ENCODE assay signal across 1 cellular context in the genomic region with DNA sequence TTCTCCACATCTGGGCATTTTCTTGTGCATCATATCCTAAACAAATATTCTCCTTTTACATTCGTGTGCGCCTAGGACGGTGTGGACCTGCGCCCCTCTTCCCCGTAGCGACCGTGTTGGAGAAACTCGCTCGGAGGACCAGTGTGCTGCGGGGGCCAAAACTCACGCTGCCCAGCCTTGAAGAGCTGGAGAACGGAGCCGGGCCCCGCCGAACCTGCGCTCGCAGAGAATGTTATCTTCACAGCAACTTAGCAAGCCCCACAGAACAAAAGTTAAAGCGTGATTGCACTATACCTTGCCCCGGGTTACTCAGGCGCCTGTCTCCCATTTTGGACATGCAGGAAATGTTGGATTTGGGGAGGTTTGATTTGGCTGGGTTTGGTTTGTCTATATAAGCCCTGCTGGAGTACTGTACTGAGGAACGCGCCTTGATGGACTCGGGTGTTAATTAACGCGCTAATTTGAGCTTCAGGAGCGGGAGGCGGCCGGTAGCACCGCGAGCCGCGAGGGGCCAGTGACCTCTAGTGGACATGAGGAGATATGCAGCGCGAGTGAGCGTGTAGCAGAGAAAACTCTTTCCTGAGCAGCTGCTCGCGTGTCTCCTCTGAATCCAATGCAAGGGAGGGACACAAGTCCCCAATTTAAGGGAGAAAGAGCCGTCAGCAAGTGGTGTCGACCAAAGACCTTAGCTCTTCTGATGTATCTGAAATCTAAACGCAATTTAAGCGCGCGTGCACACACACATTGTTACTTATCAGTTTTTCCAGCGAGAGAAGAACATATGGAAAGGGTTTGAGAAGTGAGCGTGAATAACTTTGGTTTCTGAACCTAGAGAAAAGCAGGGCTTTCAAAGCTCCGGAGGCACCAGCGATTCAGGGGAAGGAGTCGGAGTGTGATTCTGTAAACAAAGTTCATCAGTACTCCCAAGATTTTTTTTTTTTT.
A peak's percentile ranks its signal among the peaks of the same experiment; 100 is the strongest.
TF ChIP-seq lines count a peak whose summit lies in the region.

No MANE protein-coding gene starts in this region.

TF ChIP-seq in K562, 482 proteins besides CTCF, POLR2A, EP300 and RAD21 (continued from another document):
- TF ChIP-seq, protein P1, sequence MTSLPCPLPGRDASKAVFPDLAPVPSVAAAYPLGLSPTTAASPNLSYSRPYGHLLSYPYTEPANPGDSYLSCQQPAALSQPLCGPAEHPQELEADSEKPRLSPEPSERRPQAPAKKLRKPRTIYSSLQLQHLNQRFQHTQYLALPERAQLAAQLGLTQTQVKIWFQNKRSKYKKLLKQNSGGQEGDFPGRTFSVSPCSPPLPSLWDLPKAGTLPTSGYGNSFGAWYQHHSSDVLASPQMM (CRISPR knock-in tag; IDR thresholded peaks at IDR 0.05): no peak
- no peak for TF ChIP-seq ZNF586 (CRISPR knock-in tag; conservative IDR thresholded peaks at IDR 0.05)
- TF ChIP-seq RB1 (IDR thresholded peaks at IDR 0.05; ENCODE audit: low read depth): peak; percentile 73
- TF ChIP-seq SMC3 (conservative IDR thresholded peaks at IDR 0.05; ENCODE audit: insufficient read depth, low read depth, low read length): peak; percentile 89
- peak; percentile 38; the same call in 1 of the 2 replicates for TF ChIP-seq MYC (IDR thresholded peaks at IDR 0.05; ENCODE audit: low read depth, low read length)
- TF ChIP-seq MYC (CRISPR knock-in tag; IDR thresholded peaks at IDR 0.05; ENCODE audit: borderline replicate concordance, low read depth): no peak
- TF ChIP-seq RFX7 (CRISPR knock-in tag; IDR thresholded peaks at IDR 0.05): no peak
- no peak for TF ChIP-seq RAD51 (IDR thresholded peaks at IDR 0.05; ENCODE audit: borderline replicate concordance, low read depth)
- TF ChIP-seq, protein P2, sequence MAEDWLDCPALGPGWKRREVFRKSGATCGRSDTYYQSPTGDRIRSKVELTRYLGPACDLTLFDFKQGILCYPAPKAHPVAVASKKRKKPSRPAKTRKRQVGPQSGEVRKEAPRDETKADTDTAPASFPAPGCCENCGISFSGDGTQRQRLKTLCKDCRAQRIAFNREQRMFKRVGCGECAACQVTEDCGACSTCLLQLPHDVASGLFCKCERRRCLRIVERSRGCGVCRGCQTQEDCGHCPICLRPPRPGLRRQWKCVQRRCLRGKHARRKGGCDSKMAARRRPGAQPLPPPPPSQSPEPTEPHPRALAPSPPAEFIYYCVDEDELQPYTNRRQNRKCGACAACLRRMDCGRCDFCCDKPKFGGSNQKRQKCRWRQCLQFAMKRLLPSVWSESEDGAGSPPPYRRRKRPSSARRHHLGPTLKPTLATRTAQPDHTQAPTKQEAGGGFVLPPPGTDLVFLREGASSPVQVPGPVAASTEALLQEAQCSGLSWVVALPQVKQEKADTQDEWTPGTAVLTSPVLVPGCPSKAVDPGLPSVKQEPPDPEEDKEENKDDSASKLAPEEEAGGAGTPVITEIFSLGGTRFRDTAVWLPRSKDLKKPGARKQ (CRISPR knock-in tag; IDR thresholded peaks at IDR 0.05): peak; percentile 6; the same call in 1 of the 2 replicates
- TF ChIP-seq, protein P3, sequence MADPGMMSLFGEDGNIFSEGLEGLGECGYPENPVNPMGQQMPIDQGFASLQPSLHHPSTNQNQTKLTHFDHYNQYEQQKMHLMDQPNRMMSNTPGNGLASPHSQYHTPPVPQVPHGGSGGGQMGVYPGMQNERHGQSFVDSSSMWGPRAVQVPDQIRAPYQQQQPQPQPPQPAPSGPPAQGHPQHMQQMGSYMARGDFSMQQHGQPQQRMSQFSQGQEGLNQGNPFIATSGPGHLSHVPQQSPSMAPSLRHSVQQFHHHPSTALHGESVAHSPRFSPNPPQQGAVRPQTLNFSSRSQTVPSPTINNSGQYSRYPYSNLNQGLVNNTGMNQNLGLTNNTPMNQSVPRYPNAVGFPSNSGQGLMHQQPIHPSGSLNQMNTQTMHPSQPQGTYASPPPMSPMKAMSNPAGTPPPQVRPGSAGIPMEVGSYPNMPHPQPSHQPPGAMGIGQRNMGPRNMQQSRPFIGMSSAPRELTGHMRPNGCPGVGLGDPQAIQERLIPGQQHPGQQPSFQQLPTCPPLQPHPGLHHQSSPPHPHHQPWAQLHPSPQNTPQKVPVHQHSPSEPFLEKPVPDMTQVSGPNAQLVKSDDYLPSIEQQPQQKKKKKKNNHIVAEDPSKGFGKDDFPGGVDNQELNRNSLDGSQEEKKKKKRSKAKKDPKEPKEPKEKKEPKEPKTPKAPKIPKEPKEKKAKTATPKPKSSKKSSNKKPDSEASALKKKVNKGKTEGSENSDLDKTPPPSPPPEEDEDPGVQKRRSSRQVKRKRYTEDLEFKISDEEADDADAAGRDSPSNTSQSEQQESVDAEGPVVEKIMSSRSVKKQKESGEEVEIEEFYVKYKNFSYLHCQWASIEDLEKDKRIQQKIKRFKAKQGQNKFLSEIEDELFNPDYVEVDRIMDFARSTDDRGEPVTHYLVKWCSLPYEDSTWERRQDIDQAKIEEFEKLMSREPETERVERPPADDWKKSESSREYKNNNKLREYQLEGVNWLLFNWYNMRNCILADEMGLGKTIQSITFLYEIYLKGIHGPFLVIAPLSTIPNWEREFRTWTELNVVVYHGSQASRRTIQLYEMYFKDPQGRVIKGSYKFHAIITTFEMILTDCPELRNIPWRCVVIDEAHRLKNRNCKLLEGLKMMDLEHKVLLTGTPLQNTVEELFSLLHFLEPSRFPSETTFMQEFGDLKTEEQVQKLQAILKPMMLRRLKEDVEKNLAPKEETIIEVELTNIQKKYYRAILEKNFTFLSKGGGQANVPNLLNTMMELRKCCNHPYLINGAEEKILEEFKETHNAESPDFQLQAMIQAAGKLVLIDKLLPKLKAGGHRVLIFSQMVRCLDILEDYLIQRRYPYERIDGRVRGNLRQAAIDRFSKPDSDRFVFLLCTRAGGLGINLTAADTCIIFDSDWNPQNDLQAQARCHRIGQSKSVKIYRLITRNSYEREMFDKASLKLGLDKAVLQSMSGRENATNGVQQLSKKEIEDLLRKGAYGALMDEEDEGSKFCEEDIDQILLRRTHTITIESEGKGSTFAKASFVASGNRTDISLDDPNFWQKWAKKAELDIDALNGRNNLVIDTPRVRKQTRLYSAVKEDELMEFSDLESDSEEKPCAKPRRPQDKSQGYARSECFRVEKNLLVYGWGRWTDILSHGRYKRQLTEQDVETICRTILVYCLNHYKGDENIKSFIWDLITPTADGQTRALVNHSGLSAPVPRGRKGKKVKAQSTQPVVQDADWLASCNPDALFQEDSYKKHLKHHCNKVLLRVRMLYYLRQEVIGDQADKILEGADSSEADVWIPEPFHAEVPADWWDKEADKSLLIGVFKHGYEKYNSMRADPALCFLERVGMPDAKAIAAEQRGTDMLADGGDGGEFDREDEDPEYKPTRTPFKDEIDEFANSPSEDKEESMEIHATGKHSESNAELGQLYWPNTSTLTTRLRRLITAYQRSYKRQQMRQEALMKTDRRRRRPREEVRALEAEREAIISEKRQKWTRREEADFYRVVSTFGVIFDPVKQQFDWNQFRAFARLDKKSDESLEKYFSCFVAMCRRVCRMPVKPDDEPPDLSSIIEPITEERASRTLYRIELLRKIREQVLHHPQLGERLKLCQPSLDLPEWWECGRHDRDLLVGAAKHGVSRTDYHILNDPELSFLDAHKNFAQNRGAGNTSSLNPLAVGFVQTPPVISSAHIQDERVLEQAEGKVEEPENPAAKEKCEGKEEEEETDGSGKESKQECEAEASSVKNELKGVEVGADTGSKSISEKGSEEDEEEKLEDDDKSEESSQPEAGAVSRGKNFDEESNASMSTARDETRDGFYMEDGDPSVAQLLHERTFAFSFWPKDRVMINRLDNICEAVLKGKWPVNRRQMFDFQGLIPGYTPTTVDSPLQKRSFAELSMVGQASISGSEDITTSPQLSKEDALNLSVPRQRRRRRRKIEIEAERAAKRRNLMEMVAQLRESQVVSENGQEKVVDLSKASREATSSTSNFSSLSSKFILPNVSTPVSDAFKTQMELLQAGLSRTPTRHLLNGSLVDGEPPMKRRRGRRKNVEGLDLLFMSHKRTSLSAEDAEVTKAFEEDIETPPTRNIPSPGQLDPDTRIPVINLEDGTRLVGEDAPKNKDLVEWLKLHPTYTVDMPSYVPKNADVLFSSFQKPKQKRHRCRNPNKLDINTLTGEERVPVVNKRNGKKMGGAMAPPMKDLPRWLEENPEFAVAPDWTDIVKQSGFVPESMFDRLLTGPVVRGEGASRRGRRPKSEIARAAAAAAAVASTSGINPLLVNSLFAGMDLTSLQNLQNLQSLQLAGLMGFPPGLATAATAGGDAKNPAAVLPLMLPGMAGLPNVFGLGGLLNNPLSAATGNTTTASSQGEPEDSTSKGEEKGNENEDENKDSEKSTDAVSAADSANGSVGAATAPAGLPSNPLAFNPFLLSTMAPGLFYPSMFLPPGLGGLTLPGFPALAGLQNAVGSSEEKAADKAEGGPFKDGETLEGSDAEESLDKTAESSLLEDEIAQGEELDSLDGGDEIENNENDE (IDR thresholded peaks at IDR 0.05; ENCODE audit: low read depth, low read length): no peak
- TF ChIP-seq, protein P4, sequence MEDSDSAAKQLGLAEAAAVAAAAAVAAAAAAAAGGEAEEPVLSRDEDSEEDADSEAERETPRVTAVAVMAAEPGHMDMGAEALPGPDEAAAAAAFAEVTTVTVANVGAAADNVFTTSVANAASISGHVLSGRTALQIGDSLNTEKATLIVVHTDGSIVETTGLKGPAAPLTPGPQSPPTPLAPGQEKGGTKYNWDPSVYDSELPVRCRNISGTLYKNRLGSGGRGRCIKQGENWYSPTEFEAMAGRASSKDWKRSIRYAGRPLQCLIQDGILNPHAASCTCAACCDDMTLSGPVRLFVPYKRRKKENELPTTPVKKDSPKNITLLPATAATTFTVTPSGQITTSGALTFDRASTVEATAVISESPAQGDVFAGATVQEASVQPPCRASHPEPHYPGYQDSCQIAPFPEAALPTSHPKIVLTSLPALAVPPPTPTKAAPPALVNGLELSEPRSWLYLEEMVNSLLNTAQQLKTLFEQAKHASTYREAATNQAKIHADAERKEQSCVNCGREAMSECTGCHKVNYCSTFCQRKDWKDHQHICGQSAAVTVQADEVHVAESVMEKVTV (CRISPR knock-in tag; IDR thresholded peaks at IDR 0.05): peak; percentile 75; the same call in 1 of the 2 replicates
- TF ChIP-seq BHLHE40 (IDR thresholded peaks at IDR 0.05; ENCODE audit: low read length): 0 out of 2 replicates have a peak, but pooled peaks have one; percentile 23
- peak; percentile 42; the same call in 1 of the 2 replicates for TF ChIP-seq CREM (IDR thresholded peaks at IDR 0.05; ENCODE audit: low read depth)
